In genomic region chr6:113994934-113995342, GRCh38 we compare ENCODE assay signal across 9 cellular contexts. TPM values are rescaled to one million over a fixed set of nuclear protein-coding genes. Genes with fewer than 3 reads are reported as not detected.
DNase-seq lines count a peak whose midpoint lies in the region; ATAC-seq, FAIRE-seq and TF ChIP-seq lines count a peak whose summit lies in the region.
"Had no signal": no experiment of that assay in that cellular context is flagged by ENCODE, and none has a peak within 500 bp of the region (broad histone marks: within the 10 kb centered on the region; RNA-seq: fewer than 3 reads in every experiment).

No MANE protein-coding gene starts in this region.

- CTCF ChIA-PET in activated CD4-positive, alpha-beta T cell treated with anti-CD3 and anti-CD28 coated beads, Interleukin-2, amount 10 ng/mL, durations not matched to agents 7 days and 5 days (lab: Charles Lee), result interaction anchor here (0.9 to 1.1 kb wide), 3 partner anchors 14 to 114 kb away, joined by 3 to 5 read pairs (median 3); no protein-coding TSS in a partner anchor

- peak; percentile 97 for FAIRE-seq in frontal cortex (lab: Jason Lieb, UNC)

- H3K27me3 Mint-ChIP-seq in activated CD4-positive, alpha-beta T cell treated with anti-CD3 and anti-CD28 coated beads, Interleukin-2, amount 10 ng/mL, durations not matched to agents 7 days and 5 days, result peaks cover 14% of the 10 kb centered on the region
- no peaks in the 10 kb centered on the region for H3K27me3 Mint-ChIP-seq in progenitor cell of endocrine pancreas
- H3K27me3 Mint-ChIP-seq: dendritic cell treated with granulocyte-macrophage colony-stimulating factor and Interleukin-4, amounts not matched to agents 40 ng/mL and 50 ng/mL, for 4 days had no signal

- POLR2A ChIA-PET in activated CD4-positive, alpha-beta T cell treated with anti-CD3 and anti-CD28 coated beads, Interleukin-2, amount 10 ng/mL, durations not matched to agents 7 days and 5 days (lab: Charles Lee), result no interaction called here

- ATAC-seq in GM19395 (IDR thresholded peaks at IDR 0.05; ENCODE audit: unreplicated experiment) (peak; percentile 92), HG03378 (IDR thresholded peaks at IDR 0.05; ENCODE audit: unreplicated experiment) (peak; percentile 99)

- no peak overlapping the region for H3K4me3 Mint-ChIP-seq in activated CD4-positive, alpha-beta T cell treated with anti-CD3 and anti-CD28 coated beads, Interleukin-2, amount 10 ng/mL, durations not matched to agents 7 days and 5 days
- H3K4me3 Mint-ChIP-seq in progenitor cell of endocrine pancreas (ENCODE audit: low read depth), result no peak overlapping the region
- H3K4me3 Mint-ChIP-seq: dendritic cell treated with granulocyte-macrophage colony-stimulating factor and Interleukin-4, amounts not matched to agents 40 ng/mL and 50 ng/mL, for 4 days had no signal

- H3K27ac Mint-ChIP-seq in activated CD4-positive, alpha-beta T cell treated with anti-CD3 and anti-CD28 coated beads, Interleukin-2, amount 10 ng/mL, durations not matched to agents 7 days and 5 days, result no peak overlapping the region
- H3K27ac Mint-ChIP-seq in progenitor cell of endocrine pancreas, result no peak overlapping the region
- H3K27ac Mint-ChIP-seq: dendritic cell treated with granulocyte-macrophage colony-stimulating factor and Interleukin-4, amounts not matched to agents 40 ng/mL and 50 ng/mL, for 4 days had no signal

- TF ChIP-seq CTCF in progenitor cell of endocrine pancreas (IDR thresholded peaks at IDR 0.05; ENCODE audit: unreplicated experiment), result peak; percentile 56

- DNase-seq in DMS79 treated with DMSO at 0.1 percent for 48 hours (lab: John Stamatoyannopoulos, UW), result peak; percentile 60
- peak; percentile 46 for DNase-seq in NCI-H345 (lab: John Stamatoyannopoulos, UW)
- DNase-seq in activated CD4-positive, alpha-beta T cell treated with anti-CD3 and anti-CD28 coated beads, Interleukin-2, amount 10 ng/mL, durations not matched to agents 7 days and 5 days, result peak; percentile 50
- DNase-seq in frontal cortex (ENCODE audit: low spot score in 2 of 2), result peak; percentile 34 to 43
- DNase-seq in progenitor cell of endocrine pancreas (ENCODE audit: low spot score, unreplicated experiment), result no peak
- no peak for DNase-seq in stimulated activated CD4-positive, alpha-beta T cell treated with anti-CD3 and anti-CD28 coated beads, Interleukin-2, amount 100 ng/mL, for 24 hours

- H3K36me3 Mint-ChIP-seq in activated CD4-positive, alpha-beta T cell treated with anti-CD3 and anti-CD28 coated beads, Interleukin-2, amount 10 ng/mL, durations not matched to agents 7 days and 5 days (ENCODE audit: low read depth), result no peaks in the 10 kb centered on the region
- H3K36me3 Mint-ChIP-seq in progenitor cell of endocrine pancreas (ENCODE audit: insufficient read depth), result peaks cover 7% of the 10 kb centered on the region

- H3K9me3 Mint-ChIP-seq in activated CD4-positive, alpha-beta T cell treated with anti-CD3 and anti-CD28 coated beads, Interleukin-2, amount 10 ng/mL, durations not matched to agents 7 days and 5 days, result no peaks in the 10 kb centered on the region
- H3K9me3 Mint-ChIP-seq in progenitor cell of endocrine pancreas (ENCODE audit: low read depth), result peaks cover 4% of the 10 kb centered on the region
- H3K9me3 Mint-ChIP-seq: dendritic cell treated with granulocyte-macrophage colony-stimulating factor and Interleukin-4, amounts not matched to agents 40 ng/mL and 50 ng/mL, for 4 days had no signal

- no peaks in the 10 kb centered on the region for H3K4me1 Mint-ChIP-seq in activated CD4-positive, alpha-beta T cell treated with anti-CD3 and anti-CD28 coated beads, Interleukin-2, amount 10 ng/mL, durations not matched to agents 7 days and 5 days
- peaks cover 9% of the 10 kb centered on the region for H3K4me1 Mint-ChIP-seq in progenitor cell of endocrine pancreas (ENCODE audit: low read depth)

RNA-seq across cellular contexts. Expression of gene HDAC2, which starts 24.0 kb away (rescaled TPM):
- total RNA-seq in activated CD4-positive, alpha-beta T cell treated with anti-CD3 and anti-CD28 coated beads, Interleukin-2, amount 10 ng/mL, durations not matched to agents 7 days and 5 days, result 10 to 100 TPM; 63.8 to 64.4 TPM
- 206 TPM for total RNA-seq in frontal cortex
- total RNA-seq in progenitor cell of endocrine pancreas, result 287 and 289 TPM in 2 replicates

Comparison
In these comparisons a context has a peak if more than half of its experiments do, and no peak if none do; other contexts are left out.
1. DNase-seq: peak in DMS79 treated with DMSO at 0.1 percent for 48 hours (single experiment), NCI-H345 (single experiment), activated CD4-positive, alpha-beta T cell treated with anti-CD3 and anti-CD28 coated beads, Interleukin-2, amount 10 ng/mL, durations not matched to agents 7 days and 5 days (single experiment) and frontal cortex (2 of 2); none in progenitor cell of endocrine pancreas (single experiment) and stimulated activated CD4-positive, alpha-beta T cell treated with anti-CD3 and anti-CD28 coated beads, Interleukin-2, amount 100 ng/mL, for 24 hours (0 of 2).